In genomic region chr19:48469056-48469881, GRCh38 we compare ENCODE assay signal across 1 cellular context.
A peak's percentile ranks its signal among the peaks of the same experiment; 100 is the strongest.
TF ChIP-seq lines count a peak whose summit lies in the region.

Gene CYTH2 (plus strand): TSS chr19:48469369. CDS start chr19:48469508, 139 bp downstream.

TF ChIP-seq in A549, 52 proteins besides CTCF, POLR2A, EP300 and RAD21 (continued from another document):
- TF ChIP-seq ATOH8 (CRISPR knock-in tag; IDR thresholded peaks at IDR 0.05; ENCODE audit: low read depth): no peak
- no peak for TF ChIP-seq CBX2 (IDR thresholded peaks at IDR 0.05; ENCODE audit: borderline replicate concordance, low read depth)
- no peak for TF ChIP-seq CHD4 (IDR thresholded peaks at IDR 0.05; ENCODE audit: borderline replicate concordance)
- no peak for TF ChIP-seq ELK1 (IDR thresholded peaks at IDR 0.05; ENCODE audit: low read depth, low read length)
- no peak for TF ChIP-seq CBX8 (IDR thresholded peaks at IDR 0.05)
- TF ChIP-seq JUN (IDR thresholded peaks at IDR 0.05): peak; percentile 77 to 81
- no peak for TF ChIP-seq E2F6 (IDR thresholded peaks at IDR 0.05; ENCODE audit: borderline replicate concordance, low read depth)
